Comparison of ENCODE assay signal across 19 cellular contexts in genomic region chr7:102544374-102544773, GRCh38. TPM values are rescaled to one million over a fixed set of nuclear protein-coding genes. Genes with fewer than 3 reads are reported as not detected.
DNase-seq lines count a peak whose midpoint lies in the region; ATAC-seq, FAIRE-seq and TF ChIP-seq lines count a peak whose summit lies in the region.
"Not testable (repeated sequence)": the region's sequence is repeated elsewhere in the genome, so short reads cannot be mapped to it uniquely, and the experiment has no call there.
"Had no signal": no experiment of that assay in that cellular context is flagged by ENCODE, and none has a peak within 500 bp of the region (broad histone marks: within the 10 kb centered on the region; RNA-seq: fewer than 3 reads in every experiment).

No MANE protein-coding gene starts in this region.

- in situ Hi-C loops in K562 (cut with MboI), result loop anchor here (10.0 kb wide), 1 partner anchor 100 kb away; the partner anchor contains the start of gene UPK3BL1

- WGBS in K562 (ENCODE audit: insufficient coverage, low coverage, missing lambda C conversion rate), result no CpG with 5 or more reads among the region's 1 CpG
- WGBS in right cardiac atrium, result no CpG with 5 or more reads among the region's 1 CpG

- not testable (repeated sequence) for DNase-seq in K562 (ENCODE audit: extremely low read depth in 1 of 4, low spot score in 3 of 4); left ventricle myocardium superior; right cardiac atrium; left colon; mucosa of descending colon; sciatic nerve (ENCODE audit: low spot score)

- H3K27ac ChIP-seq in HEK293 (ENCODE audit: extremely low read depth, low read depth, low read length); K562 (ENCODE audit: extremely low read depth, low read depth, low read length); right cardiac atrium (ENCODE audit: low read length): not testable (repeated sequence)

- not testable (repeated sequence) for H3K9me3 ChIP-seq in HEK293 (ENCODE audit: control insufficient read depth, insufficient read depth, low read depth, low read length); K562 (replicated peaks; ENCODE audit: control insufficient read depth, insufficient read depth, low read depth, low read length); right cardiac atrium (ENCODE audit: control insufficient read depth, low read length); mucosa of descending colon

- TF ChIP-seq POLR2A in K562 (conservative IDR thresholded peaks at IDR 0.05), result not testable (repeated sequence)

- TF ChIP-seq EP300 in K562 (IDR thresholded peaks at IDR 0.05; ENCODE audit: low read length), result not testable (repeated sequence)

- H3K4me3 ChIP-seq in HEK293 (ENCODE audit: low read depth, low read length); K562; right cardiac atrium (ENCODE audit: low read length); mucosa of descending colon: not testable (repeated sequence)

- POLR2A ChIA-PET in HEK293 (lab: Yijun Ruan, JAX); K562 (lab: Yijun Ruan, JAX): not testable (repeated sequence)

- H3K9ac ChIP-seq in K562 (ENCODE audit: insufficient read depth in 1 of 2, low read depth in 2 of 2, low read length in 2 of 2), result not testable (repeated sequence)

- not testable (repeated sequence) for ATAC-seq in K562
- ATAC-seq in esophagus mucosa (peak; percentile 75), left ventricle myocardium superior (peak; percentile 4), right cardiac atrium (peak; percentile 6 to 29), left colon (peak; percentile 37), mucosa of descending colon (peak; percentile 17), sciatic nerve (peak; percentile 3)

- intact Hi-C loops in K562 (cut with micrococcal nuclease); left ventricle myocardium superior (cut with micrococcal nuclease); right cardiac atrium (cut with DNase I); left colon (cut with DNase I, micrococcal nuclease); mucosa of descending colon (cut with DNase I, micrococcal nuclease); sciatic nerve (cut with DNase I): not testable (repeated sequence)

- not testable (repeated sequence) for TF ChIP-seq CTCF in HEK293 (tag by site-specific recombination; IDR thresholded peaks at IDR 0.05); K562 (IDR thresholded peaks at IDR 0.05 in 2 of 3, conservative IDR thresholded peaks at IDR 0.05 in 1 of 3; ENCODE audit: insufficient read depth in 2 of 3, low read depth in 1 of 3, low read length in 3 of 3); mucosa of descending colon (IDR thresholded peaks at IDR 0.05)

- FAIRE-seq in K562 (lab: Jason Lieb, UNC), result not testable (repeated sequence)

- H3K27me3 ChIP-seq in K562 (ENCODE audit: control insufficient read depth in 2 of 2, insufficient read depth in 2 of 2, low read length in 2 of 2); right cardiac atrium (ENCODE audit: control insufficient read depth, insufficient read depth): not testable (repeated sequence)

- not testable (repeated sequence) for H4K20me1 ChIP-seq in K562 (replicated peaks; ENCODE audit: control insufficient read depth, insufficient read depth, low read length)

- TF ChIP-seq RAD21 in K562 (CRISPR knock-in tag; conservative IDR thresholded peaks at IDR 0.05 in 1 of 2, IDR thresholded peaks at IDR 0.05 in 1 of 2), result not testable (repeated sequence)

- not testable (repeated sequence) for H3K79me2 ChIP-seq in K562 (ENCODE audit: control insufficient read depth, insufficient read depth, low read length)

- not testable (repeated sequence) for H3K4me2 ChIP-seq in K562 (ENCODE audit: insufficient read depth, low read length)

- H3K4me1 ChIP-seq in HEK293 (ENCODE audit: control insufficient read depth, insufficient read depth, low read length); K562 (replicated peaks in 1 of 2; ENCODE audit: control insufficient read depth in 2 of 2, insufficient read depth in 2 of 2, low read length in 2 of 2); right cardiac atrium (ENCODE audit: control insufficient read depth, insufficient read depth, low read length); mucosa of descending colon (ENCODE audit: low read depth): not testable (repeated sequence)

- CTCF ChIA-PET in HEK293 (lab: Yijun Ruan, JAX); K562 (lab: Yijun Ruan, JAX; ENCODE audit: low intra/inter-chr PET ratio): not testable (repeated sequence)

- BruUV-seq in K562 (replicated peaks; lab: Mats Ljungman, UMichigan), result not testable (repeated sequence)

- not testable (repeated sequence) for H3K9me1 ChIP-seq in K562 (ENCODE audit: control insufficient read depth, insufficient read depth, low read length)

- H2AFZ ChIP-seq in K562 (ENCODE audit: low read depth, low read length), result not testable (repeated sequence)

- not testable (repeated sequence) for H3K36me3 ChIP-seq in HEK293 (ENCODE audit: control insufficient read depth in 2 of 2, insufficient read depth in 1 of 2, low read length in 2 of 2); K562 (ENCODE audit: control insufficient read depth, insufficient read depth, low read length); mucosa of descending colon (ENCODE audit: low read depth)

RNA-seq across cellular contexts. Expression of gene UPK3BL2, which starts 0.9 kb away (rescaled TPM):
- 59.6 and 142 TPM in 2 replicates for total RNA-seq in K562 (2011; cell fraction: chromatin; rRNA removed; ENCODE audit: low replicate concordance)
- total RNA-seq in K562 (2011; cell fraction: nucleolus; rRNA removed), result 57.0 and 58.6 TPM in 2 replicates
- total RNA-seq in K562 (2011; cell fraction: nucleoplasm; rRNA removed), result 63.1 and 82.7 TPM in 2 replicates
- 5.6 and 9.1 TPM in 2 replicates for total RNA-seq in K562 (2014; rRNA removed)
- 3.4 and 3.7 TPM in 2 replicates for total RNA-seq in K562 (2014; rRNA removed; fragmentation: Illumina TruSeq; extraction: Trizol)
- 7.7 and 7.8 TPM in 2 replicates for total RNA-seq in K562 (2015; rRNA removed; fragmentation: Illumina TruSeq; extraction: Trizol)
- 17.0 and 17.6 TPM in 2 replicates for total RNA-seq in K562 (2021)
- polyA plus RNA-seq in K562 (2011; rRNA removed), result 6.0 and 9.1 TPM in 2 replicates
- 4.2 and 12.3 TPM in 2 replicates for polyA plus RNA-seq in K562 (2011; cell fraction: cytosol; rRNA removed)
- polyA plus RNA-seq in K562 (2011; cell fraction: nucleus; rRNA removed), result 38.0 and 69.8 TPM in 2 replicates
- polyA plus RNA-seq in K562 (2012), result 5.3 and 17.9 TPM in 2 replicates
- 7.9 and 11.4 TPM in 2 replicates for polyA plus RNA-seq in K562 (2014; fragmentation: Illumina TruSeq; extraction: Trizol)
- polyA plus RNA-seq in K562 (2014; fragmentation: Nextera tagmentation; extraction: Ambion mirVana), result under 1 TPM in 1 of 2 experiments, not detected in 1; 0.77 TPM
- 24.8 and 26.1 TPM in 2 replicates for polyA plus RNA-seq in K562 (2014; rRNA removed)
- 1.1 and 3.8 TPM in 2 replicates for polyA minus RNA-seq in K562 (2011; rRNA and poly(A)+ RNA removed)
- 2.5 and 7.6 TPM in 2 replicates for polyA minus RNA-seq in K562 (2011; cell fraction: cytosol; rRNA and poly(A)+ RNA removed)
- polyA minus RNA-seq in K562 (2011; cell fraction: nucleus; rRNA and poly(A)+ RNA removed), result 4.0 and 5.5 TPM in 2 replicates
- 88.8 TPM for total RNA-seq in esophagus mucosa
- total RNA-seq in left ventricle myocardium superior, result 2.9 TPM
- 1 to 10 TPM; 3.4 to 8.3 (median 7.2) TPM for total RNA-seq in right cardiac atrium
- 2.7 TPM for polyA plus RNA-seq in right cardiac atrium
- total RNA-seq in left colon, result 10 to 100 TPM; 13.4 to 20.7 TPM
- total RNA-seq in mucosa of descending colon, result 10 to 100 TPM in 2 of 3 donors, 1 to 10 TPM in 1; 9.7 to 23.9 (median 18.7) TPM
- total RNA-seq in sciatic nerve, result 31.6 TPM

RNA-seq across cellular contexts. Expression of gene SPDYE2, which starts 6.7 kb away (rescaled TPM):
- 0.37 TPM in 1 of 2 replicates, not detected in the other for total RNA-seq in K562 (2011; cell fraction: chromatin; rRNA removed; ENCODE audit: low replicate concordance)
- total RNA-seq in K562 (2011; cell fraction: nucleolus; rRNA removed), result not detected in 2 replicates
- not detected in 2 replicates for total RNA-seq in K562 (2011; cell fraction: nucleoplasm; rRNA removed)
- not detected in 2 replicates for total RNA-seq in K562 (2014; rRNA removed)
- total RNA-seq in K562 (2014; rRNA removed; fragmentation: Illumina TruSeq; extraction: Trizol), result not detected in 2 replicates
- total RNA-seq in K562 (2015; rRNA removed; fragmentation: Illumina TruSeq; extraction: Trizol), result not detected in 2 replicates
- total RNA-seq in K562 (2021), result not detected in 2 replicates
- not detected in 2 replicates for polyA plus RNA-seq in K562 (2011; rRNA removed)
- not detected in 2 replicates for polyA plus RNA-seq in K562 (2011; cell fraction: cytosol; rRNA removed)
- polyA plus RNA-seq in K562 (2011; cell fraction: nucleus; rRNA removed), result not detected in 2 replicates
- polyA plus RNA-seq in K562 (2012), result 1.2 and 2.4 TPM in 2 replicates
- polyA plus RNA-seq in K562 (2014; fragmentation: Illumina TruSeq; extraction: Trizol), result not detected in 2 replicates
- under 1 TPM; 0.34 to 0.76 TPM for polyA plus RNA-seq in K562 (2014; fragmentation: Nextera tagmentation; extraction: Ambion mirVana)
- polyA plus RNA-seq in K562 (2014; rRNA removed), result not detected in 2 replicates
- polyA minus RNA-seq in K562 (2011; rRNA and poly(A)+ RNA removed), result not detected in 2 replicates
- polyA minus RNA-seq in K562 (2011; cell fraction: cytosol; rRNA and poly(A)+ RNA removed), result not detected in 2 replicates
- polyA minus RNA-seq in K562 (2011; cell fraction: nucleus; rRNA and poly(A)+ RNA removed), result not detected in 2 replicates
- not detected for total RNA-seq in esophagus mucosa
- not detected for total RNA-seq in left ventricle myocardium superior
- total RNA-seq in right cardiac atrium, result not detected
- polyA plus RNA-seq in right cardiac atrium, result 0.09 TPM
- total RNA-seq in left colon, result not detected
- not detected for total RNA-seq in mucosa of descending colon
- 0.31 TPM for total RNA-seq in sciatic nerve
- total RNA-seq: A172; A673; Caco-2; Calu3; CD8-positive, alpha-beta memory T cell; CD8-positive, alpha-beta T cell; Daoy had no signal
- polyA plus RNA-seq: A549, AG04450, BJ, CD14-positive monocyte had no signal

RNA-seq across cellular contexts. Expression of gene RASA4B, which starts 26.8 kb away (rescaled TPM):
- 12.1 and 23.0 TPM in 2 replicates for total RNA-seq in K562 (2011; cell fraction: chromatin; rRNA removed; ENCODE audit: low replicate concordance)
- 8.4 and 13.2 TPM in 2 replicates for total RNA-seq in K562 (2011; cell fraction: nucleolus; rRNA removed)
- 11.2 and 14.5 TPM in 2 replicates for total RNA-seq in K562 (2011; cell fraction: nucleoplasm; rRNA removed)
- 0.73 and 1.8 TPM in 2 replicates for total RNA-seq in K562 (2014; rRNA removed)
- total RNA-seq in K562 (2014; rRNA removed; fragmentation: Illumina TruSeq; extraction: Trizol), result 0.19 and 0.69 TPM in 2 replicates
- 0.94 and 1.4 TPM in 2 replicates for total RNA-seq in K562 (2015; rRNA removed; fragmentation: Illumina TruSeq; extraction: Trizol)
- 2.9 and 3.5 TPM in 2 replicates for total RNA-seq in K562 (2021)
- polyA plus RNA-seq in K562 (2011; rRNA removed), result 1.5 and 3.3 TPM in 2 replicates
- polyA plus RNA-seq in K562 (2011; cell fraction: cytosol; rRNA removed), result 2.1 and 2.8 TPM in 2 replicates
- 13.0 and 14.1 TPM in 2 replicates for polyA plus RNA-seq in K562 (2011; cell fraction: nucleus; rRNA removed)
- polyA plus RNA-seq in K562 (2012), result 3.9 and 6.8 TPM in 2 replicates
- 1.5 and 2.6 TPM in 2 replicates for polyA plus RNA-seq in K562 (2014; fragmentation: Illumina TruSeq; extraction: Trizol)
- polyA plus RNA-seq in K562 (2014; fragmentation: Nextera tagmentation; extraction: Ambion mirVana), result under 1 TPM in 1 of 2 experiments, not detected in 1; 0.01 TPM
- 2.4 and 2.5 TPM in 2 replicates for polyA plus RNA-seq in K562 (2014; rRNA removed)
- polyA minus RNA-seq in K562 (2011; rRNA and poly(A)+ RNA removed), result 1.4 and 1.6 TPM in 2 replicates
- 2.8 TPM in 1 of 2 replicates, not detected in the other for polyA minus RNA-seq in K562 (2011; cell fraction: cytosol; rRNA and poly(A)+ RNA removed)
- polyA minus RNA-seq in K562 (2011; cell fraction: nucleus; rRNA and poly(A)+ RNA removed), result 2.6 and 3.1 TPM in 2 replicates
- 2.8 TPM for total RNA-seq in esophagus mucosa
- total RNA-seq in left ventricle myocardium superior, result 7.5 TPM
- 10 to 100 TPM in 2 of 4 donors, 1 to 10 TPM in 2; 3.8 to 12.8 (median 9.4) TPM for total RNA-seq in right cardiac atrium
- 5.8 TPM for polyA plus RNA-seq in right cardiac atrium
- total RNA-seq in left colon, result 10 to 100 TPM; 13.4 to 22.5 TPM
- 10 to 100 TPM in 2 of 3 donors, 1 to 10 TPM in 1; 8.0 to 30.8 (median 12.2) TPM for total RNA-seq in mucosa of descending colon
- total RNA-seq in sciatic nerve, result 59.3 TPM
- total RNA-seq: Daoy had no signal

RNA-seq across cellular contexts. Expression of gene POLR2J3, which starts 28.0 kb away (rescaled TPM):
- total RNA-seq in K562 (2011; cell fraction: chromatin; rRNA removed; ENCODE audit: low replicate concordance), result 669 and 806 TPM in 2 replicates
- 366 and 414 TPM in 2 replicates for total RNA-seq in K562 (2011; cell fraction: nucleolus; rRNA removed)
- total RNA-seq in K562 (2011; cell fraction: nucleoplasm; rRNA removed), result 540 and 610 TPM in 2 replicates
- total RNA-seq in K562 (2014; rRNA removed) (30.9 and 39.3 TPM in 2 replicates), K562 (2014; rRNA removed; fragmentation: Illumina TruSeq; extraction: Trizol) (112 and 146 TPM in 2 replicates), K562 (2015; rRNA removed; fragmentation: Illumina TruSeq; extraction: Trizol) (121 and 126 TPM in 2 replicates), K562 (2021) (35.4 and 35.5 TPM in 2 replicates), esophagus mucosa (13.8 TPM), left ventricle myocardium superior (11.1 TPM), right cardiac atrium (10 to 100 TPM; 10.2 to 17.3 (median 12.3) TPM), left colon (10 to 100 TPM; 24.1 to 27.1 TPM), mucosa of descending colon (10 to 100 TPM; 23.7 to 43.7 (median 27.5) TPM), sciatic nerve (64.2 TPM)
- polyA plus RNA-seq in K562 (2011; rRNA removed) (58.5 and 107 TPM in 2 replicates), K562 (2014; fragmentation: Illumina TruSeq; extraction: Trizol) (114 and 170 TPM in 2 replicates), K562 (2014; fragmentation: Nextera tagmentation; extraction: Ambion mirVana) (10 to 100 TPM; 59.6 to 62.9 TPM), K562 (2014; rRNA removed) (38.5 and 44.8 TPM in 2 replicates), right cardiac atrium (54.8 TPM)
- polyA plus RNA-seq in K562 (2011; cell fraction: cytosol; rRNA removed), result 39.7 and 49.1 TPM in 2 replicates
- polyA plus RNA-seq in K562 (2011; cell fraction: nucleus; rRNA removed), result 127 and 175 TPM in 2 replicates
- polyA plus RNA-seq in K562 (2012), result 56.0 and 88.4 TPM in 2 replicates
- polyA minus RNA-seq in K562 (2011; rRNA and poly(A)+ RNA removed), result 79.3 and 93.4 TPM in 2 replicates
- 19.3 and 26.9 TPM in 2 replicates for polyA minus RNA-seq in K562 (2011; cell fraction: cytosol; rRNA and poly(A)+ RNA removed)
- polyA minus RNA-seq in K562 (2011; cell fraction: nucleus; rRNA and poly(A)+ RNA removed), result 143 and 182 TPM in 2 replicates
